ENCODE assay signal across 9 cellular contexts in genomic region chr5:159049844-159050318, GRCh38.
DNase-seq lines count a peak whose midpoint lies in the region; ATAC-seq and TF ChIP-seq lines count a peak whose summit lies in the region.
"Had no signal": no experiment of that assay in that cellular context is flagged by ENCODE, and none has a peak within 500 bp of the region (broad histone marks: within the 10 kb centered on the region; RNA-seq: fewer than 3 reads in every experiment).

No MANE protein-coding gene starts in this region.

- H3K4me1 ChIP-seq in rectal smooth muscle tissue (ENCODE audit: control insufficient read depth, insufficient read depth, low read length): peaks cover 10% of the 10 kb centered on the region

- peak; percentile 58 for TF ChIP-seq CTCF in fibroblast of mammary gland (conservative IDR thresholded peaks at IDR 0.05; ENCODE audit: control insufficient read depth, insufficient read depth, low read depth, low read length)

- no peak overlapping the region for H3K4me3 ChIP-seq in fibroblast of mammary gland (ENCODE audit: control insufficient read depth, low read depth, low read length)
- peak overlapping the region; percentile 49 for H3K4me3 ChIP-seq in rectal smooth muscle tissue (ENCODE audit: low read length)

- DNase-seq in EL (peak; percentile 59), NOMO-1 treated with dmso at 0.1 percent for 144 hours (lab: John Stamatoyannopoulos, UW; ENCODE audit: unreplicated experiment) (peak; percentile 17), fibroblast of mammary gland (ENCODE audit: low read depth) (peak; percentile 76), HUDEP-2 (lab: John Stamatoyannopoulos, UW; ENCODE audit: unreplicated experiment in 76 of 76) (no peak)
- DNase-seq in NK-92 treated with Interleukin-12 subunit alpha and Interleukin-12 subunit beta, amount 100 ng/mL, for 24 hours (lab: John Stamatoyannopoulos, UW): no peak
- DNase-seq: activated T-cell treated with anti-CD3 and anti-CD28 coated beads, Interleukin-2, amount 50 U/mL, for 4 hours had no signal

- no peak overlapping the region for H3K9ac ChIP-seq in rectal smooth muscle tissue (ENCODE audit: low read length)

- ATAC-seq in HG02870 (IDR thresholded peaks at IDR 0.05; ENCODE audit: unreplicated experiment): no peak
- no peak for ATAC-seq in HG02763 (IDR thresholded peaks at IDR 0.05; ENCODE audit: unreplicated experiment)

- H3K27me3 ChIP-seq in rectal smooth muscle tissue (ENCODE audit: control insufficient read depth, insufficient read depth, low read length): peaks cover 4% of the 10 kb centered on the region

- no peaks in the 10 kb centered on the region for H3K36me3 ChIP-seq in rectal smooth muscle tissue (ENCODE audit: control insufficient read depth, insufficient read depth, low read length)

- H3K27ac ChIP-seq in rectal smooth muscle tissue (ENCODE audit: low read depth, low read length): peak overlapping the region; percentile 46

Comparison
In these comparisons a context has a peak if more than half of its experiments do, and no peak if none do; other contexts are left out.
1. DNase-seq: peak in EL (single experiment), NOMO-1 treated with dmso at 0.1 percent for 144 hours (single experiment) and fibroblast of mammary gland (single experiment); none in NK-92 treated with Interleukin-12 subunit alpha and Interleukin-12 subunit beta, amount 100 ng/mL, for 24 hours (single experiment) and HUDEP-2 (0 of 76).